ENCODE assay signal across 8 cellular contexts in genomic region chr2:235493775-235494715, GRCh38. TPM values are rescaled to one million over a fixed set of nuclear protein-coding genes. Genes with fewer than 3 reads are reported as not detected.
A peak's percentile ranks its signal among the peaks of the same experiment; 100 is the strongest.
DNase-seq lines count a peak whose midpoint lies in the region; ATAC-seq and TF ChIP-seq lines count a peak whose summit lies in the region.

Gene AGAP1 (plus strand): TSS chr2:235494043.

- H3K4me1 Mint-ChIP-seq in activated T-helper 17 cell treated with anti-CD3 and anti-CD28 coated beads, Interleukin-2, amount 50 U/mL, for 72 hours, result peaks cover 5% of the 10 kb centered on the region
- peaks cover 26% of the 10 kb centered on the region for H3K4me1 Mint-ChIP-seq in nephron

- H3K27ac Mint-ChIP-seq in activated T-helper 17 cell treated with anti-CD3 and anti-CD28 coated beads, Interleukin-2, amount 50 U/mL, for 72 hours, result no peak within 1 kb of the TSS
- H3K27ac Mint-ChIP-seq in nephron, result peak within 1 kb of the TSS in 2 of 3 experiments; percentile 71 to 88

- peak within 1 kb of the TSS; percentile 70 to 91 (median 86) for H3K27ac ChIP-seq in gastroesophageal sphincter

- TF ChIP-seq CTCF in gastroesophageal sphincter (IDR thresholded peaks at IDR 0.05) (peak in 1 of 4 experiments; percentile 3), nephron (IDR thresholded peaks at IDR 0.05; ENCODE audit: unreplicated experiment in 3 of 3) (no peak)

- DNase-seq in D341Med (ENCODE audit: low spot score), result peak; percentile 93
- peak; percentile 88 for DNase-seq in HCEC 1CT
- DNase-seq in NCI-H226, result peak; percentile 80
- no peak for DNase-seq in CD1c-positive myeloid dendritic cell (ENCODE audit: extremely low spot score)

- ATAC-seq in activated T-helper 17 cell treated with anti-CD3 and anti-CD28 coated beads, Interleukin-2, amount 50 U/mL, for 72 hours (replicated peaks), result peak; percentile 9
- ATAC-seq in gastroesophageal sphincter (peak; percentile 96), GM18861 (IDR thresholded peaks at IDR 0.05; ENCODE audit: unreplicated experiment) (no peak)

- H3K9me3 Mint-ChIP-seq in activated T-helper 17 cell treated with anti-CD3 and anti-CD28 coated beads, Interleukin-2, amount 50 U/mL, for 72 hours, result no peaks in the 10 kb centered on the region
- H3K9me3 Mint-ChIP-seq in nephron, result peaks cover 6% of the 10 kb centered on the region

- peaks cover 49% of the 10 kb centered on the region for H3K27me3 Mint-ChIP-seq in activated T-helper 17 cell treated with anti-CD3 and anti-CD28 coated beads, Interleukin-2, amount 50 U/mL, for 72 hours
- H3K27me3 Mint-ChIP-seq in nephron (ENCODE audit: low read depth), result peaks cover 23% of the 10 kb centered on the region

- WGBS in gastroesophageal sphincter (ENCODE audit: low coverage in 1 of 2), 2 donors, result no CpG with 5 or more reads among the region's 156 CpGs

- H3K36me3 ChIP-seq in gastroesophageal sphincter, result no peaks in the 10 kb centered on the region

- H3K9me3 ChIP-seq in gastroesophageal sphincter, result peaks cover 0 to 12% (median 0%) of the 10 kb centered on the region in 3 donors

- H3K36me3 Mint-ChIP-seq in activated T-helper 17 cell treated with anti-CD3 and anti-CD28 coated beads, Interleukin-2, amount 50 U/mL, for 72 hours (ENCODE audit: low read depth), result peaks cover 7% of the 10 kb centered on the region
- no peaks in the 10 kb centered on the region for H3K36me3 Mint-ChIP-seq in nephron (ENCODE audit: low read depth)

- TF ChIP-seq EP300 in gastroesophageal sphincter (IDR thresholded peaks at IDR 0.05), result no peak

- peak within 1 kb of the TSS; percentile 67 to 71 for H3K4me3 ChIP-seq in gastroesophageal sphincter

- H3K27me3 ChIP-seq in gastroesophageal sphincter, result no peaks in the 10 kb centered on the region

- peak within 1 kb of the TSS; percentile 75 for H3K4me3 Mint-ChIP-seq in activated T-helper 17 cell treated with anti-CD3 and anti-CD28 coated beads, Interleukin-2, amount 50 U/mL, for 72 hours
- H3K4me3 Mint-ChIP-seq in nephron, result peak within 1 kb of the TSS; percentile 92 to 99 (median 96)

- peak; percentile 42 to 49 for TF ChIP-seq POLR2A in gastroesophageal sphincter (IDR thresholded peaks at IDR 0.05)

- peaks cover 0 to 38% (median 21%) of the 10 kb centered on the region in 3 donors for H3K4me1 ChIP-seq in gastroesophageal sphincter

RNA-seq across cellular contexts. Expression of gene AGAP1, which starts in this region (rescaled TPM):
- 1 to 10 TPM; 2.2 to 5.3 TPM for total RNA-seq in activated T-helper 17 cell treated with anti-CD3 and anti-CD28 coated beads, Interleukin-2, amount 50 U/mL, for 72 hours
- 10 to 100 TPM; 33.7 to 55.2 (median 37.5) TPM for total RNA-seq in gastroesophageal sphincter

Comparison
In these comparisons a context has a peak if more than half of its experiments do, and no peak if none do; other contexts are left out.
1. RNA of gene AGAP1 (total RNA-seq): 33.7 to 55.2 TPM in gastroesophageal sphincter; 2.2 to 5.3 TPM in activated T-helper 17 cell treated with anti-CD3 and anti-CD28 coated beads, Interleukin-2, amount 50 U/mL, for 72 hours; every median in the first group is over 4 times any median in the second.